ENCODE assay signal across 30 cellular contexts in genomic region chr7:111210996-111211395, GRCh38.
DNase-seq lines count a peak whose midpoint lies in the region; ATAC-seq and TF ChIP-seq lines count a peak whose summit lies in the region.
"Had no signal": no experiment of that assay in that cellular context is flagged by ENCODE, and none has a peak within 500 bp of the region (broad histone marks: within the 10 kb centered on the region; RNA-seq: fewer than 3 reads in every experiment).

No MANE protein-coding gene starts in this region.

- in situ Hi-C loops in brain microvascular endothelial cell (cut with HindIII; ENCODE audit: low pct_ligation_motif_present, low sequenced_read_pairs), result no loop called here

- H3K36me3 ChIP-seq in brain microvascular endothelial cell (replicated peaks), result no peaks in the 10 kb centered on the region
- H3K36me3 ChIP-seq: colonic mucosa, heart right ventricle, right atrium auricular region, uterus had no signal

- H3K4me3 ChIP-seq in AG09309 (ENCODE audit: control insufficient read depth, low read depth, low read length) (no peak overlapping the region), brain microvascular endothelial cell (ENCODE audit: low read depth, low read length) (no peak overlapping the region), foreskin fibroblast (ENCODE audit: low read depth in 1 of 2, low read length in 2 of 2) (no peak overlapping the region)
- H3K4me3 ChIP-seq: BLaER1, colonic mucosa, heart right ventricle, K562, PC-9, right atrium auricular region, testis, uterus had no signal

- TF ChIP-seq CTCF in AG09309 (IDR thresholded peaks at IDR 0.05; ENCODE audit: control insufficient read depth, insufficient read depth, low read depth, low read length, missing control alignments) (no peak), brain microvascular endothelial cell (IDR thresholded peaks at IDR 0.05; ENCODE audit: low read depth, low read length, missing control alignments) (no peak), foreskin fibroblast (IDR thresholded peaks at IDR 0.05; ENCODE audit: low read depth, low read length) (no peak), mesothelial cell of epicardium (IDR thresholded peaks at IDR 0.05; ENCODE audit: unreplicated experiment) (no peak)

- peak; percentile 85 for DNase-seq in AG09309 (ENCODE audit: low read depth)
- DNase-seq in HS-5 (ENCODE audit: low read depth), result peak; percentile 49
- DNase-seq in brain microvascular endothelial cell, result peak; percentile 63
- peak; percentile 52 to 70 for DNase-seq in foreskin fibroblast
- no peak for DNase-seq in SIG-M5 (lab: John Stamatoyannopoulos, UW)
- DNase-seq in mesothelial cell of epicardium (ENCODE audit: low spot score in 2 of 2, unreplicated experiment in 2 of 2), result no peak
- no peak for DNase-seq in activated naive CD4-positive, alpha-beta T cell treated with anti-CD3 and anti-CD28 coated beads, Interleukin-2, amount 50 U/mL, for 72 hours (ENCODE audit: low spot score in 2 of 2)
- DNase-seq: activated B cell treated with CpG ODN at 0.5 μM for 24 hours; activated CD8-positive, alpha-beta T cell treated with anti-CD3 and anti-CD28 coated beads for 36 hours; activated effector memory CD4-positive, alpha-beta T cell treated with anti-CD3 and anti-CD28 coated beads, Interleukin-2, amount 50 U/mL, for 16 hours; colonic mucosa; COR-L47; DND-41; heart right ventricle; mesendoderm; MM.1S; naive B cell; NCI-H1417; PC-9; SHP77; stimulated activated CD4-positive, alpha-beta T cell treated with anti-CD3 and anti-CD28 coated beads, Interleukin-4, amount 100 ng/mL, for 4 hours; stimulated activated naive CD4-positive, alpha-beta T cell; SW 1271; T1000; testis; uterus had no signal

- H3K36me3 Mint-ChIP-seq in mesothelial cell of epicardium, result peaks cover 3% of the 10 kb centered on the region
- peaks cover 0 to 20% of the 10 kb centered on the region in 2 donors for H3K36me3 Mint-ChIP-seq in activated naive CD4-positive, alpha-beta T cell treated with anti-CD3 and anti-CD28 coated beads, Interleukin-2, amount 50 U/mL, for 72 hours

- no peaks in the 10 kb centered on the region for H3K27me3 ChIP-seq in brain microvascular endothelial cell (replicated peaks)
- H3K27me3 ChIP-seq: BLaER1, colonic mucosa, heart right ventricle, right atrium auricular region, testis, uterus had no signal

- no peaks in the 10 kb centered on the region for H3K27me3 Mint-ChIP-seq in mesothelial cell of epicardium (ENCODE audit: low read depth)
- H3K27me3 Mint-ChIP-seq: activated B cell treated with CpG ODN at 0.5 μM for 24 hours; activated CD8-positive, alpha-beta T cell treated with anti-CD3 and anti-CD28 coated beads for 36 hours; naive B cell had no signal

- no peak overlapping the region for H3K27ac Mint-ChIP-seq in mesothelial cell of epicardium
- no peak overlapping the region for H3K27ac Mint-ChIP-seq in activated naive CD4-positive, alpha-beta T cell treated with anti-CD3 and anti-CD28 coated beads, Interleukin-2, amount 50 U/mL, for 72 hours
- H3K27ac Mint-ChIP-seq: activated B cell treated with CpG ODN at 0.5 μM for 24 hours; activated CD8-positive, alpha-beta T cell treated with anti-CD3 and anti-CD28 coated beads for 36 hours had no signal

- ATAC-seq in activated naive CD4-positive, alpha-beta T cell treated with anti-CD3 and anti-CD28 coated beads, Interleukin-2, amount 50 U/mL, for 72 hours, result no peak
- ATAC-seq in GM21367 (IDR thresholded peaks at IDR 0.05; ENCODE audit: unreplicated experiment), result no peak
- ATAC-seq: activated CD8-positive, alpha-beta T cell treated with anti-CD3 and anti-CD28 coated beads for 36 hours; heart right ventricle; K562 had no signal

- no peak overlapping the region for H3K4me3 Mint-ChIP-seq in mesothelial cell of epicardium
- H3K4me3 Mint-ChIP-seq: activated B cell treated with CpG ODN at 0.5 μM for 24 hours; activated CD8-positive, alpha-beta T cell treated with anti-CD3 and anti-CD28 coated beads for 36 hours; naive B cell had no signal

- H3K27ac ChIP-seq in brain microvascular endothelial cell, result no peak overlapping the region
- H3K27ac ChIP-seq: BLaER1, colonic mucosa, heart right ventricle, PC-9, right atrium auricular region, testis, uterus had no signal

- H3K9me3 Mint-ChIP-seq in mesothelial cell of epicardium, result peaks cover 6% of the 10 kb centered on the region
- no peaks in the 10 kb centered on the region for H3K9me3 Mint-ChIP-seq in activated naive CD4-positive, alpha-beta T cell treated with anti-CD3 and anti-CD28 coated beads, Interleukin-2, amount 50 U/mL, for 72 hours
- H3K9me3 Mint-ChIP-seq: activated B cell treated with CpG ODN at 0.5 μM for 24 hours; activated CD8-positive, alpha-beta T cell treated with anti-CD3 and anti-CD28 coated beads for 36 hours; naive B cell had no signal

- peaks cover 4% of the 10 kb centered on the region for H3K4me1 Mint-ChIP-seq in mesothelial cell of epicardium
- H3K4me1 Mint-ChIP-seq: activated B cell treated with CpG ODN at 0.5 μM for 24 hours, naive B cell had no signal

Comparison
In these comparisons a context has a peak if more than half of its experiments do, and no peak if none do; other contexts are left out.
1. DNase-seq: peak in AG09309 (single experiment), HS-5 (single experiment), brain microvascular endothelial cell (single experiment) and foreskin fibroblast (2 of 2); none in SIG-M5 (single experiment), mesothelial cell of epicardium (0 of 2) and activated naive CD4-positive, alpha-beta T cell treated with anti-CD3 and anti-CD28 coated beads, Interleukin-2, amount 50 U/mL, for 72 hours (0 of 2).